ENCODE assay signal across 8 cellular contexts in genomic region chr16:89052824-89053724, GRCh38. TPM values are rescaled to one million over a fixed set of nuclear protein-coding genes. Genes with fewer than 3 reads are reported as not detected.
DNase-seq lines count a peak whose midpoint lies in the region; ATAC-seq, FAIRE-seq and TF ChIP-seq lines count a peak whose summit lies in the region.

No MANE protein-coding gene starts in this region.

- H3K9me3 Mint-ChIP-seq in activated naive CD8-positive, alpha-beta T cell treated with anti-CD3 and anti-CD28 coated beads, Interleukin-2, amount 50 U/mL, for 24 hours = no peaks in the 10 kb centered on the region
- H3K9me3 Mint-ChIP-seq in natural killer cell = no peaks in the 10 kb centered on the region

- H3K27ac Mint-ChIP-seq in activated naive CD8-positive, alpha-beta T cell treated with anti-CD3 and anti-CD28 coated beads, Interleukin-2, amount 50 U/mL, for 24 hours = no peak overlapping the region
- H3K27ac Mint-ChIP-seq in natural killer cell = peak overlapping the region in 1 of 2 donors; percentile 61

- H3K4me1 Mint-ChIP-seq in activated naive CD8-positive, alpha-beta T cell treated with anti-CD3 and anti-CD28 coated beads, Interleukin-2, amount 50 U/mL, for 24 hours = peaks cover 2% of the 10 kb centered on the region
- H3K4me1 Mint-ChIP-seq in natural killer cell = no peaks in the 10 kb centered on the region

- peak; percentile 85 for DNase-seq in NCI-H345 (lab: John Stamatoyannopoulos, UW)
- no peak for DNase-seq in NCI-H345 treated with DMSO at 0.1 percent for 48 hours (lab: John Stamatoyannopoulos, UW; ENCODE audit: unreplicated experiment)
- DNase-seq in NCI-H2196 (lab: John Stamatoyannopoulos, UW; ENCODE audit: unreplicated experiment) = peak; percentile 68
- no peak for DNase-seq in activated naive CD8-positive, alpha-beta T cell treated with anti-CD3 and anti-CD28 coated beads, Interleukin-2, amount 50 U/mL, for 24 hours
- DNase-seq in natural killer cell = no peak
- DNase-seq in RCC 7860 (ENCODE audit: low spot score) = no peak

- no peak for TF ChIP-seq CTCF in natural killer cell (IDR thresholded peaks at IDR 0.05)

- no peak for ATAC-seq in activated naive CD8-positive, alpha-beta T cell treated with anti-CD3 and anti-CD28 coated beads, Interleukin-2, amount 50 U/mL, for 24 hours
- peak in 1 of 3 donors; percentile 48 for ATAC-seq in natural killer cell
- no peak for ATAC-seq in GM19351 (IDR thresholded peaks at IDR 0.05; ENCODE audit: unreplicated experiment)
- no peak for ATAC-seq in HG03196 (IDR thresholded peaks at IDR 0.05; ENCODE audit: unreplicated experiment)

- H3K4me3 Mint-ChIP-seq in activated naive CD8-positive, alpha-beta T cell treated with anti-CD3 and anti-CD28 coated beads, Interleukin-2, amount 50 U/mL, for 24 hours = peak overlapping the region; percentile 68
- peak overlapping the region; percentile 53 for H3K4me3 Mint-ChIP-seq in natural killer cell

- FAIRE-seq in RCC 7860 (lab: Jason Lieb, UNC) = no peak

- H3K36me3 Mint-ChIP-seq in activated naive CD8-positive, alpha-beta T cell treated with anti-CD3 and anti-CD28 coated beads, Interleukin-2, amount 50 U/mL, for 24 hours (ENCODE audit: low read depth) = no peaks in the 10 kb centered on the region
- H3K36me3 Mint-ChIP-seq in natural killer cell = no peaks in the 10 kb centered on the region

- intact Hi-C loops in natural killer cell (cut with micrococcal nuclease) = no loop called here

- H3K27me3 Mint-ChIP-seq in activated naive CD8-positive, alpha-beta T cell treated with anti-CD3 and anti-CD28 coated beads, Interleukin-2, amount 50 U/mL, for 24 hours = no peaks in the 10 kb centered on the region
- H3K27me3 Mint-ChIP-seq in natural killer cell (ENCODE audit: low read depth in 2 of 2) = peaks cover 0 to 3% of the 10 kb centered on the region in 2 donors

RNA-seq across cellular contexts. Expression of gene ACSF3, which starts 40.6 kb away (rescaled TPM):
- total RNA-seq in natural killer cell = 10 to 100 TPM; 45.0 to 71.4 (median 51.6) TPM

Comparison
In these comparisons a context has a peak if more than half of its experiments do, and no peak if none do; other contexts are left out.
1. DNase-seq: peak in NCI-H345 (single experiment) and NCI-H2196 (single experiment); none in NCI-H345 treated with DMSO at 0.1 percent for 48 hours (single experiment), activated naive CD8-positive, alpha-beta T cell treated with anti-CD3 and anti-CD28 coated beads, Interleukin-2, amount 50 U/mL, for 24 hours (single experiment), natural killer cell (single experiment) and RCC 7860 (single experiment).